Comparison of ENCODE assay signal across 1 cellular context in the genomic region with DNA sequence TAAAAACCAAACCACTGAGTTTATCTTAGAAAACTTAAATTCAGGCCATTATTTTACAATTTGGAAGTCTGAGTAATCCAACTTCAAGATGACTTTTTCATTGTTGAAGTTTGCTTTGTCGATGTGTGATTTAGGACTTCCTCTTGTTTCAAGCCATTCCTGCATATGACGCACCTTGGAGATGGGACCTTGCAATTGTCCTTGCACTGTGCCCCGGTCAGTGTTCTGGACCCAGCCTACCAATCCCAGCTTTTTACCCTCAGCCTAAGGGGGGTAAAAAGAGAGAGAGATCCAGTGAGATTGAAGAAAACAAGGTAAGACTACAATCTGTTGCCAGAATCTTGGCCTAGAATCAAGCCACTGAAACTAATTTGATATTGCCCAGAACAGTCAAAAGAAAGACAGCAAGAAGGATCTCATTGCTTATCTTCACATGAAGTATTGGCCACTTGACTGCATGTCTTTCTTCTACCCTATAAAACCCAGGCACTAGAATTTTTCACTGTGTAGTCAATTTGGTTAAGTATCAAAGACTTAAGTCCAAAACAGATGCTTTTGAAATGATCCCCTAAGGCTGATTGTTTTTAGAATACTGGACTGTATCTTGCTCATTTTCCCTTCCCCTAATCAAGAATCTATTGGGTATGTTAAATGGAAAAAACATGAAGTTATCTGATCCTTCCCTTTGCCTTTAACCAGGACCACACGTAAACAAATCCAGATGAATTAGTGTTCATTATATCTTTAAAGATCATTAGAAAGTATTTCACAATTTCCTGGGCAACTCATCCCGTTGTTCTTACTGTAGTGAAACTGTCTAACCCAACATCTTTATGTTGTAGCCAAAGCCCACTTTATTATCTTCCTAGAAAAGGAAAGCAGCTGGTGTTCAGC.
TF ChIP-seq lines count a peak whose summit lies in the region.

No MANE protein-coding gene starts in this region.

TF ChIP-seq in K562, 482 proteins besides CTCF, POLR2A, EP300 and RAD21:
- TF ChIP-seq RHOXF2B (CRISPR knock-in tag; conservative IDR thresholded peaks at IDR 0.05) (no peak), SPI1 (IDR thresholded peaks at IDR 0.05; ENCODE audit: borderline replicate concordance, low read depth, low read length) (0 out of 2 replicates have a peak, but pooled peaks have one; percentile 7), NFE2L1 (tag; IDR thresholded peaks at IDR 0.05; ENCODE audit: borderline replicate concordance, low read depth) (no peak)
